12 cellular contexts compared by ENCODE assay signal in the genomic region with DNA sequence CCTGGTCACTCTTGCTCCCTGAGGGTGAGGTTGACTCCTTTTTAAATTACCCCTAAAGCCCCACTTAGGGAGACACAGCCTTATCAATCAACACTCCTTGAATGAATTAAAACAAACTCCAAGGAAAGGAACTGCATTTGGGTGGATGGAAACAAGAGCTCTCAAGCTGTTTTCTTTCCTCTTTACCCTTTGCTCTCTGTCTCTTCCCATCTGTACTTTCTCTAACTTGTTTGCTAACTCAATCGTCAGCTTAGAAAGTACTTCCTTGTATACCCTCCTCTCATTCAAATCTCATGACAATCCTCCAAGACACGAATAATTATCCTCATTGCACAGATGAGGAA. TPM values are rescaled to one million over a fixed set of nuclear protein-coding genes. Genes with fewer than 3 reads are reported as not detected.
DNase-seq lines count a peak whose midpoint lies in the region; ATAC-seq, FAIRE-seq and TF ChIP-seq lines count a peak whose summit lies in the region.
"Had no signal": no experiment of that assay in that cellular context is flagged by ENCODE, and none has a peak within 500 bp of the region (broad histone marks: within the 10 kb centered on the region; RNA-seq: fewer than 3 reads in every experiment).

No MANE protein-coding gene starts in this region.

- no peak for ATAC-seq in T-helper 17 cell
- ATAC-seq in left lobe of liver, result peak; percentile 0
- ATAC-seq in stimulated activated effector memory CD8-positive, alpha-beta T cell treated with anti-CD3 and anti-CD28 coated beads, Interleukin-12 subunit alpha, Interleukin-12 subunit beta, amount 100 ng/mL, for 72 hours, result no peak

- no peak for FAIRE-seq in D721Med (lab: Jason Lieb, UNC)
- FAIRE-seq: A204.1 had no signal

- peak overlapping the region; percentile 10 for H3K4me3 Mint-ChIP-seq in T-helper 2 cell treated with Interferon-gamma antibody and Interleukin-4, amounts not matched to agents 5 μg/mL and 100 μg/mL, for 36 hours
- H3K4me3 Mint-ChIP-seq in T-helper 17 cell, result peak overlapping the region; percentile 95
- H3K4me3 Mint-ChIP-seq in stimulated activated effector memory CD8-positive, alpha-beta T cell treated with anti-CD3 and anti-CD28 coated beads, Interleukin-12 subunit alpha, Interleukin-12 subunit beta, amount 100 ng/mL, for 72 hours, result peak overlapping the region; percentile 73
- H3K4me3 Mint-ChIP-seq: neural progenitor cell had no signal

- H3K4me1 Mint-ChIP-seq in T-helper 2 cell treated with Interferon-gamma antibody and Interleukin-4, amounts not matched to agents 5 μg/mL and 100 μg/mL, for 36 hours (ENCODE audit: low read depth), result peaks cover 42% of the 10 kb centered on the region
- H3K4me1 Mint-ChIP-seq in T-helper 17 cell, result peaks cover 55% of the 10 kb centered on the region
- peaks cover 68% of the 10 kb centered on the region for H3K4me1 Mint-ChIP-seq in stimulated activated effector memory CD8-positive, alpha-beta T cell treated with anti-CD3 and anti-CD28 coated beads, Interleukin-12 subunit alpha, Interleukin-12 subunit beta, amount 100 ng/mL, for 72 hours

- H3K27me3 Mint-ChIP-seq in T-helper 2 cell treated with Interferon-gamma antibody and Interleukin-4, amounts not matched to agents 5 μg/mL and 100 μg/mL, for 36 hours (ENCODE audit: low read depth), result no peaks in the 10 kb centered on the region
- H3K27me3 Mint-ChIP-seq in T-helper 17 cell, result no peaks in the 10 kb centered on the region

- DNase-seq in T-helper 2 cell treated with Interferon-gamma antibody and Interleukin-4, amounts not matched to agents 5 μg/mL and 100 μg/mL, for 36 hours (ENCODE audit: low spot score), result no peak
- DNase-seq in T-helper 2 cell (no peak), T-helper 17 cell (no peak), left lobe of liver (ENCODE audit: low spot score) (no peak), NCI-H2171 (lab: John Stamatoyannopoulos, UW) (no peak), D721Med (ENCODE audit: insufficient read length, low spot score) (no peak), superior temporal gyrus (ENCODE audit: extremely low spot score) (no peak)
- no peak for DNase-seq in stimulated activated effector memory CD8-positive, alpha-beta T cell treated with anti-CD3 and anti-CD28 coated beads, Interleukin-12 subunit alpha, Interleukin-12 subunit beta, amount 100 ng/mL, for 72 hours (ENCODE audit: low spot score in 2 of 2)
- DNase-seq: GDM1, NCI-H1694 treated with DMSO at 0.1 percent for 48 hours had no signal

- peak overlapping the region; percentile 56 for H3K27ac Mint-ChIP-seq in T-helper 2 cell treated with Interferon-gamma antibody and Interleukin-4, amounts not matched to agents 5 μg/mL and 100 μg/mL, for 36 hours
- peak overlapping the region; percentile 99 for H3K27ac Mint-ChIP-seq in T-helper 17 cell
- H3K27ac Mint-ChIP-seq in stimulated activated effector memory CD8-positive, alpha-beta T cell treated with anti-CD3 and anti-CD28 coated beads, Interleukin-12 subunit alpha, Interleukin-12 subunit beta, amount 100 ng/mL, for 72 hours, result peak overlapping the region; percentile 93

- H3K36me3 Mint-ChIP-seq in T-helper 2 cell treated with Interferon-gamma antibody and Interleukin-4, amounts not matched to agents 5 μg/mL and 100 μg/mL, for 36 hours (ENCODE audit: low read depth), result peaks cover 3% of the 10 kb centered on the region
- peaks cover 2% of the 10 kb centered on the region for H3K36me3 Mint-ChIP-seq in T-helper 17 cell (ENCODE audit: low read depth)
- no peaks in the 10 kb centered on the region for H3K36me3 Mint-ChIP-seq in stimulated activated effector memory CD8-positive, alpha-beta T cell treated with anti-CD3 and anti-CD28 coated beads, Interleukin-12 subunit alpha, Interleukin-12 subunit beta, amount 100 ng/mL, for 72 hours
- H3K36me3 Mint-ChIP-seq: neural progenitor cell had no signal

- no peaks in the 10 kb centered on the region for H3K9me3 ChIP-seq in T-helper 17 cell (ENCODE audit: control insufficient read depth, low read length, poor library complexity, severe bottlenecking)

- TF ChIP-seq CTCF in D721Med (IDR thresholded peaks at IDR 0.05; ENCODE audit: insufficient read depth, missing control alignments), result no peak

- no peaks in the 10 kb centered on the region for H3K9me3 Mint-ChIP-seq in T-helper 2 cell treated with Interferon-gamma antibody and Interleukin-4, amounts not matched to agents 5 μg/mL and 100 μg/mL, for 36 hours
- no peaks in the 10 kb centered on the region for H3K9me3 Mint-ChIP-seq in stimulated activated effector memory CD8-positive, alpha-beta T cell treated with anti-CD3 and anti-CD28 coated beads, Interleukin-12 subunit alpha, Interleukin-12 subunit beta, amount 100 ng/mL, for 72 hours
- H3K9me3 Mint-ChIP-seq: neural progenitor cell had no signal

RNA-seq across cellular contexts. Expression of a gene that starts 32.8 kb away (rescaled TPM):
- total RNA-seq in T-helper 17 cell (100 to 1,000 TPM; 501 to 627 TPM), left lobe of liver (60.6 TPM)

Comparison
In these comparisons a context has a peak if more than half of its experiments do, and no peak if none do; other contexts are left out.
1. H3K4me3 Mint-ChIP-seq: peak in every context shown above with its lines; median percentile 95 in T-helper 17 cell; 73 in stimulated activated effector memory CD8-positive, alpha-beta T cell treated with anti-CD3 and anti-CD28 coated beads, Interleukin-12 subunit alpha, Interleukin-12 subunit beta, amount 100 ng/mL, for 72 hours; 10 in T-helper 2 cell treated with Interferon-gamma antibody and Interleukin-4, amounts not matched to agents 5 μg/mL and 100 μg/mL, for 36 hours.